ENCODE assay signal across 8 cellular contexts in the genomic region with DNA sequence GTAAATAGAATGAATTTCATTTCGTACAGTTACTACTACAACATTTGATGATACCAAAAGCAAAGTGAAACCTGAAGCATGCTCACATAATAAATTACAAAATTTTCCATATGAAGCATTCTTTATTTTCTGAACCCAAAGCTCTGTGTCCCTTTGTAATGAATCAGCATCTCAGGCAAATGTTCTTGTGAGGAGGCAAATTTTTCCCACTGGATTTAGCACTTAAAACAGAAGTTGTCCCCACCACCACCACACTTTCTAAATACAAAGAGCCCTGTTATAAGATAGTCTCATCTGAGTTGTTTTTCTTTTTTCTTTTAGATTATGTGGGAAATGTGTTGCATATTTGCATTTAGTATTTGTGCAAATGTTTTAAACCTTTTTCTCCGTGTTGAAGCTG.
DNase-seq lines count a peak whose midpoint lies in the region; ATAC-seq and TF ChIP-seq lines count a peak whose summit lies in the region.

No MANE protein-coding gene starts in this region.

- H3K36me3 ChIP-seq in Caco-2 (ENCODE audit: control insufficient read depth, insufficient read depth, low read length) = no peaks in the 10 kb centered on the region
- no peaks in the 10 kb centered on the region for H3K36me3 ChIP-seq in liver (ENCODE audit: control insufficient read depth in 4 of 4, insufficient read depth in 3 of 4, low read depth in 1 of 4, low read length in 3 of 4)
- no peaks in the 10 kb centered on the region for H3K36me3 ChIP-seq in tibial nerve

- H3K9me3 Mint-ChIP-seq in Caco-2 (ENCODE audit: unreplicated experiment) = no peaks in the 10 kb centered on the region

- H3K9ac ChIP-seq in liver (ENCODE audit: low read depth in 1 of 2, low read length in 2 of 2) = peak overlapping the region; percentile 84 to 91

- TF ChIP-seq RAD21 in liver (IDR thresholded peaks at IDR 0.05) = no peak

- no peaks in the 10 kb centered on the region for H3K36me3 Mint-ChIP-seq in Caco-2 (ENCODE audit: insufficient read depth, unreplicated experiment)

- H3K9me3 ChIP-seq in Caco-2 (peaks cover 9% of the 10 kb centered on the region; the same call in 1 of the 2 replicates), liver (ENCODE audit: control insufficient read depth in 4 of 4, low read length in 3 of 4) (no peaks in the 10 kb centered on the region), tibial nerve (no peaks in the 10 kb centered on the region)

- H3K4me1 ChIP-seq in Caco-2 (peaks cover 5% of the 10 kb centered on the region; the same call in 1 of the 2 replicates), liver (ENCODE audit: control insufficient read depth in 4 of 4, insufficient read depth in 4 of 4, low read length in 3 of 4) (peaks cover 5 to 31% (median 14%) of the 10 kb centered on the region in 4 donors), tibial nerve (peaks cover 0 to 9% (median 0%) of the 10 kb centered on the region in 4 donors)

- peaks cover 10% of the 10 kb centered on the region for H3K4me1 Mint-ChIP-seq in Caco-2 (ENCODE audit: low read depth, unreplicated experiment)

- DNase-seq in Caco-2 = no peak
- peak; percentile 64 for DNase-seq in astrocyte of the spinal cord (ENCODE audit: low read depth, low spot score)
- no peak for DNase-seq in tibial nerve (ENCODE audit: low spot score in 2 of 2)
- DNase-seq in HK-2 (ENCODE audit: unreplicated experiment) = no peak
- DNase-seq in NCI-H2029 treated with DMSO at 0.1 percent for 48 hours (lab: John Stamatoyannopoulos, UW) = no peak

- TF ChIP-seq CTCF in Caco-2 (IDR thresholded peaks at IDR 0.05; ENCODE audit: insufficient read depth in 1 of 2, low read depth in 1 of 2, low read length in 1 of 2, severe bottlenecking in 1 of 2, unreplicated experiment in 1 of 2) = no peak
- no peak for TF ChIP-seq CTCF in astrocyte of the spinal cord (IDR thresholded peaks at IDR 0.05; ENCODE audit: low read depth, low read length)
- TF ChIP-seq CTCF in liver (IDR thresholded peaks at IDR 0.05; ENCODE audit: low read depth, low read length, missing input control) = no peak
- TF ChIP-seq CTCF in tibial nerve (IDR thresholded peaks at IDR 0.05) = no peak

- H3K27ac ChIP-seq in liver (ENCODE audit: low read depth in 1 of 2, low read length in 2 of 2) (peak overlapping the region; percentile 69 to 87), tibial nerve (peak overlapping the region; percentile 50 to 88 (median 74))

- H3K27me3 ChIP-seq in Caco-2 (replicated peaks; ENCODE audit: control insufficient read depth, insufficient read depth, low read length) (no peaks in the 10 kb centered on the region), liver (ENCODE audit: control insufficient read depth in 4 of 4, insufficient read depth in 4 of 4, low read length in 3 of 4) (no peaks in the 10 kb centered on the region), tibial nerve (no peaks in the 10 kb centered on the region)

- BruUV-seq in Caco-2 (replicated peaks; lab: Mats Ljungman, UMichigan) = TSS peak; percentile 59

- peak overlapping the region; percentile 41 for H3K4me3 ChIP-seq in Caco-2 (ENCODE audit: low read depth, low read length)
- peak overlapping the region; percentile 52 for H3K4me3 ChIP-seq in astrocyte of the spinal cord (ENCODE audit: low read depth, low read length)
- H3K4me3 ChIP-seq in liver (ENCODE audit: low read depth in 1 of 3, low read length in 3 of 3) = peak overlapping the region; percentile 49 to 81 (median 72)
- peak overlapping the region; percentile 56 to 69 (median 58) for H3K4me3 ChIP-seq in tibial nerve

- no peak for TF ChIP-seq POLR2A in tibial nerve (IDR thresholded peaks at IDR 0.05)

- intact Hi-C loops in Caco-2 (cut with micrococcal nuclease; ENCODE audit: unreplicated experiment) = loop anchor here (2.0 to 5.0 kb wide), 2 partner anchors 438 to 662 kb away; partner anchors contain the start of gene CISD2

- H3K27me3 Mint-ChIP-seq in Caco-2 (ENCODE audit: insufficient read depth, unreplicated experiment) = no peaks in the 10 kb centered on the region

- TF ChIP-seq EP300 in tibial nerve (IDR thresholded peaks at IDR 0.05) = no peak

- ATAC-seq in HG03439 (IDR thresholded peaks at IDR 0.05; ENCODE audit: unreplicated experiment) (peak; percentile 6), GM21529 (IDR thresholded peaks at IDR 0.05; ENCODE audit: unreplicated experiment) (no peak)

- in situ Hi-C loops in astrocyte of the spinal cord (cut with HindIII; ENCODE audit: low sequenced_read_pairs) = no loop called here

- CTCF ChIA-PET in Caco-2 (lab: Charles Lee) = interaction anchor here (0.5 to 2.1 kb wide), 10 partner anchors 10 to 304 kb away, joined by 3 to 13 read pairs (median 5); partner anchors contain the start of gene SLC39A8

- WGBS in liver = 5% methylated on average over 2 of the region's 2 CpGs
- WGBS in tibial nerve, 2 donors = 4 to 6% methylated on average over 2 of the region's 2 CpGs

- POLR2A ChIA-PET in Caco-2 (lab: Charles Lee) = interaction anchor here (0.6 to 0.7 kb wide), 3 partner anchors 13 to 646 kb away, joined by 3 to 8 read pairs (median 4); no protein-coding TSS in a partner anchor

- H3K4me3 Mint-ChIP-seq in Caco-2 (ENCODE audit: unreplicated experiment) = peak overlapping the region; percentile 82

- peak overlapping the region; percentile 77 for H3K27ac Mint-ChIP-seq in Caco-2 (ENCODE audit: unreplicated experiment)

TF ChIP-seq in liver, 16 proteins besides CTCF, POLR2A, EP300 and RAD21:
- TF ChIP-seq HNF4G (IDR thresholded peaks at IDR 0.05) = no peak
- TF ChIP-seq, protein P1, sequence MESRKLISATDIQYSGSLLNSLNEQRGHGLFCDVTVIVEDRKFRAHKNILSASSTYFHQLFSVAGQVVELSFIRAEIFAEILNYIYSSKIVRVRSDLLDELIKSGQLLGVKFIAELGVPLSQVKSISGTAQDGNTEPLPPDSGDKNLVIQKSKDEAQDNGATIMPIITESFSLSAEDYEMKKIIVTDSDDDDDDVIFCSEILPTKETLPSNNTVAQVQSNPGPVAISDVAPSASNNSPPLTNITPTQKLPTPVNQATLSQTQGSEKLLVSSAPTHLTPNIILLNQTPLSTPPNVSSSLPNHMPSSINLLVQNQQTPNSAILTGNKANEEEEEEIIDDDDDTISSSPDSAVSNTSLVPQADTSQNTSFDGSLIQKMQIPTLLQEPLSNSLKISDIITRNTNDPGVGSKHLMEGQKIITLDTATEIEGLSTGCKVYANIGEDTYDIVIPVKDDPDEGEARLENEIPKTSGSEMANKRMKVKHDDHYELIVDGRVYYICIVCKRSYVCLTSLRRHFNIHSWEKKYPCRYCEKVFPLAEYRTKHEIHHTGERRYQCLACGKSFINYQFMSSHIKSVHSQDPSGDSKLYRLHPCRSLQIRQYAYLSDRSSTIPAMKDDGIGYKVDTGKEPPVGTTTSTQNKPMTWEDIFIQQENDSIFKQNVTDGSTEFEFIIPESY (IDR thresholded peaks at IDR 0.05) = peak; percentile 3
- TF ChIP-seq FOXA1 (IDR thresholded peaks at IDR 0.05) = no peak
- no peak for TF ChIP-seq TAF1 (conservative IDR thresholded peaks at IDR 0.05)
- TF ChIP-seq MAX (IDR thresholded peaks at IDR 0.05) = no peak
